ENCODE assay signal across 10 cellular contexts in genomic region chr17:32596666-32597065, GRCh38.
A peak's percentile ranks its signal among the peaks of the same experiment; 100 is the strongest.
DNase-seq lines count a peak whose midpoint lies in the region; ATAC-seq, FAIRE-seq and TF ChIP-seq lines count a peak whose summit lies in the region.
"Had no signal": no experiment of that assay in that cellular context is flagged by ENCODE, and none has a peak within 500 bp of the region (broad histone marks: within the 10 kb centered on the region; RNA-seq: fewer than 3 reads in every experiment).

No MANE protein-coding gene starts in this region.

- peak; percentile 44 for ATAC-seq in GM18873 (IDR thresholded peaks at IDR 0.05; ENCODE audit: low FRiP score, unreplicated experiment)
- peak; percentile 66 for ATAC-seq in HG03439 (IDR thresholded peaks at IDR 0.05; ENCODE audit: unreplicated experiment)
- ATAC-seq in activated T-helper 17 cell treated with anti-CD3 and anti-CD28 coated beads, Interleukin-2, amount 50 U/mL, for 72 hours (replicated peaks) = peak; percentile 23
- no peak for ATAC-seq in HG03025 (IDR thresholded peaks at IDR 0.05; ENCODE audit: low FRiP score, unreplicated experiment)
- ATAC-seq in HG02840 (IDR thresholded peaks at IDR 0.05; ENCODE audit: low FRiP score, unreplicated experiment) = no peak
- ATAC-seq: Right ventricle myocardium inferior had no signal

- DNase-seq in D721Med (ENCODE audit: insufficient read length, low spot score) (peak; percentile 50), NCI-H2029 treated with DMSO at 0.1 percent for 48 hours (lab: John Stamatoyannopoulos, UW) (no peak), NCI-H146 (lab: John Stamatoyannopoulos, UW) (no peak)
- DNase-seq: CD4-positive, alpha-beta memory T cell had no signal

- FAIRE-seq in D721Med (lab: Jason Lieb, UNC) = peak; percentile 32

- H3K4me3 Mint-ChIP-seq in activated T-helper 17 cell treated with anti-CD3 and anti-CD28 coated beads, Interleukin-2, amount 50 U/mL, for 72 hours = no peak overlapping the region
- H3K4me3 Mint-ChIP-seq: CD4-positive, alpha-beta memory T cell had no signal

- H3K27ac Mint-ChIP-seq in activated T-helper 17 cell treated with anti-CD3 and anti-CD28 coated beads, Interleukin-2, amount 50 U/mL, for 72 hours = no peak overlapping the region
- H3K27ac Mint-ChIP-seq: CD4-positive, alpha-beta memory T cell had no signal

- H3K27me3 Mint-ChIP-seq in activated T-helper 17 cell treated with anti-CD3 and anti-CD28 coated beads, Interleukin-2, amount 50 U/mL, for 72 hours = no peaks in the 10 kb centered on the region
- H3K27me3 Mint-ChIP-seq: CD4-positive, alpha-beta memory T cell had no signal

- no peak for TF ChIP-seq CTCF in D721Med (IDR thresholded peaks at IDR 0.05; ENCODE audit: insufficient read depth, missing control alignments)

- no peaks in the 10 kb centered on the region for H3K36me3 Mint-ChIP-seq in activated T-helper 17 cell treated with anti-CD3 and anti-CD28 coated beads, Interleukin-2, amount 50 U/mL, for 72 hours (ENCODE audit: low read depth)

- no peaks in the 10 kb centered on the region for H3K4me1 Mint-ChIP-seq in activated T-helper 17 cell treated with anti-CD3 and anti-CD28 coated beads, Interleukin-2, amount 50 U/mL, for 72 hours
- H3K4me1 Mint-ChIP-seq: CD4-positive, alpha-beta memory T cell had no signal

- no peaks in the 10 kb centered on the region for H3K9me3 Mint-ChIP-seq in activated T-helper 17 cell treated with anti-CD3 and anti-CD28 coated beads, Interleukin-2, amount 50 U/mL, for 72 hours
- H3K9me3 Mint-ChIP-seq: CD4-positive, alpha-beta memory T cell had no signal

Comparison
In these comparisons a context has a peak if more than half of its experiments do, and no peak if none do; other contexts are left out.
1. ATAC-seq: peak in GM18873 (single experiment), HG03439 (single experiment) and activated T-helper 17 cell treated with anti-CD3 and anti-CD28 coated beads, Interleukin-2, amount 50 U/mL, for 72 hours (single experiment); none in HG03025 (single experiment) and HG02840 (single experiment).